21 cellular contexts compared by ENCODE assay signal in the genomic region with DNA sequence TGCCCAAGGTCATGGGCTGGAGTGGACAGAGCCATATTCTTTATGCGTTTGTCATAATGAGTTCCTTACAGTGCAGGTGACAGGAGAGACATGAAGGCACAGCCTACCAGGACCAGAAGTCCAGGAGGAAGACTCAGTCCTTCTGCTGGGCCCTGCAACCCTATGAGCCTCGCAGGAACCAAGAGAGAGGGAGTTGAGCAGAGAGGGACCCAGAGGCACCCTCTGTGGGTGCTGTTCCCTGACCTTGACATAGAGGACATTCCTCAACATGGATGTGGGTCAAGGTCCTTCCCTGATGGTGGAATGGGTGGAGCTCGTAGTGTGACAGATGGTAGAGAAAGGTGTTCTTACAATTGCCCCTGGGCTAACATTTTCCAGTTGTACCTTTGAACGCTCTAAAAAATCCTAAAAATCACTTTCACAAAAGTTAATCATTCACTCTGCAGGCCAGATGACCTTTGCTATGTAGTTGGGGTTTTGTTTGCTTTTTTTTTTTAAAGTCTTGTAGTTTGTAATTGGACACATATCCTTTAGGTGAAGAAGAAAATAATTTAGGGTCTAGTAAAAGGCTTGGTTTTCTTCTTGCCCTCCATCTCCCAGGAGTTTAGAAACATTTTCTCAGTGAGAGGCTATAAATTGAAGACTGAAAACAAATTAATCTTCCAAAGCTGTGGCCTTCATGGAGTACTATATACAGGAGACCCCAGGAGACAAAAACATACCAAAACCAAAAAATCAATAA. TPM values are rescaled to one million over a fixed set of nuclear protein-coding genes. Genes with fewer than 3 reads are reported as not detected.
DNase-seq lines count a peak whose midpoint lies in the region; ATAC-seq and TF ChIP-seq lines count a peak whose summit lies in the region.
"Had no signal": no experiment of that assay in that cellular context is flagged by ENCODE, and none has a peak within 500 bp of the region (broad histone marks: within the 10 kb centered on the region; RNA-seq: fewer than 3 reads in every experiment).

No MANE protein-coding gene starts in this region.

- no peaks in the 10 kb centered on the region for H3K36me3 ChIP-seq in colonic mucosa
- no peaks in the 10 kb centered on the region for H3K36me3 ChIP-seq in right lobe of liver
- H3K36me3 ChIP-seq in transverse colon, result no peaks in the 10 kb centered on the region
- H3K36me3 ChIP-seq: ovary, sigmoid colon had no signal

- no peak overlapping the region for H3K4me3 ChIP-seq in colonic mucosa
- no peak overlapping the region for H3K4me3 ChIP-seq in right lobe of liver
- H3K4me3 ChIP-seq in transverse colon, result no peak overlapping the region

- H3K4me1 ChIP-seq in colonic mucosa (peaks cover 6% of the 10 kb centered on the region), right lobe of liver (peaks cover 0 to 26% (median 11%) of the 10 kb centered on the region in 4 donors), transverse colon (peaks cover 3 to 37% (median 24%) of the 10 kb centered on the region in 4 donors)

- DNase-seq in HuH-7 (ENCODE audit: low spot score) (peak; percentile 73), colonic mucosa (peak; percentile 71), right lobe of liver (peak in 1 of 3 donors; percentile 77), transverse colon (peak; percentile 35), GM20000 (ENCODE audit: low spot score) (no peak), NCI-H1105 (lab: John Stamatoyannopoulos, UW) (no peak)
- DNase-seq: activated CD4-positive, alpha-beta T cell treated with anti-CD3 and anti-CD28 coated beads for 36 hours; activated naive CD8-positive, alpha-beta T cell treated with anti-CD3 and anti-CD28 coated beads, Interleukin-2, amount 10 ng/mL, durations not matched to agents 7 days and 5 days; CD8-positive, alpha-beta T cell; effector memory CD4-positive, alpha-beta T cell; GF-D8; hippocampal formation; mammary epithelial cell; NCI-H1048; NCI-H2029; ovary; Right ventricle myocardium superior; sigmoid colon; stimulated activated CD8-positive, alpha-beta memory T cell treated with anti-CD3 and anti-CD28 coated beads, Interleukin-4, amount 100 ng/mL, for 48 hours had no signal

- TF ChIP-seq POLR2A in right lobe of liver (IDR thresholded peaks at IDR 0.05) (no peak), transverse colon (IDR thresholded peaks at IDR 0.05) (no peak)

- 11% methylated on average over 4 of the region's 4 CpGs for WGBS in right lobe of liver (ENCODE audit: insufficient coverage, low coverage, low lambda C conversion rate, missing lambda C conversion rate)
- 70 to 71% methylated on average over 3 to 4 of the region's 4 CpGs for WGBS in transverse colon (ENCODE audit: low coverage in 1 of 2), 2 donors

- in situ Hi-C loops in transverse colon (cut with MboI; ENCODE audit: low pct_ligation_motif_present in 1 of 4, low pct_unique_long_range_greater_than_20kb in 1 of 4, low sequenced_read_pairs in 3 of 4), result loop anchor here in 2 of 4 donors (10.0 to 25.0 kb wide), 2 partner anchors 209 to 332 kb away; partner anchors contain the start of gene ATP1A1 (in 2 of the 2)

- no peaks in the 10 kb centered on the region for H3K9me3 ChIP-seq in colonic mucosa
- no peaks in the 10 kb centered on the region for H3K9me3 ChIP-seq in right lobe of liver
- no peaks in the 10 kb centered on the region for H3K9me3 ChIP-seq in transverse colon
- H3K9me3 ChIP-seq: ovary had no signal

- peak; percentile 73 to 88 (median 78) for ATAC-seq in right lobe of liver
- no peak for ATAC-seq in HG02763 (IDR thresholded peaks at IDR 0.05; ENCODE audit: unreplicated experiment)

- H3K9ac ChIP-seq in colonic mucosa (ENCODE audit: low read depth in 2 of 2, low read length in 2 of 2), result no peak overlapping the region

- H3K27ac ChIP-seq in colonic mucosa (peak overlapping the region; percentile 65), right lobe of liver (peak overlapping the region; percentile 61 to 86 (median 84)), transverse colon (peak overlapping the region; percentile 76 to 87 (median 82))

- H3K27me3 ChIP-seq in colonic mucosa (no peaks in the 10 kb centered on the region), right lobe of liver (no peaks in the 10 kb centered on the region), transverse colon (no peaks in the 10 kb centered on the region)
- H3K27me3 ChIP-seq: ovary, sigmoid colon had no signal

- TF ChIP-seq CTCF in colonic mucosa (IDR thresholded peaks at IDR 0.05), result no peak
- TF ChIP-seq CTCF in right lobe of liver (IDR thresholded peaks at IDR 0.05), result no peak
- no peak for TF ChIP-seq CTCF in transverse colon (IDR thresholded peaks at IDR 0.05)
- no peak for TF ChIP-seq CTCF in GM20000 (IDR thresholded peaks at IDR 0.05; ENCODE audit: extremely low read depth, missing control alignments)

- intact Hi-C loops in colonic mucosa (cut with DNase I) (no loop called here), right lobe of liver (cut with DNase I) (no loop called here), transverse colon (cut with DNase I; ENCODE audit: low total_unique reads) (loop anchor here (5.0 kb wide), 1 partner anchor 334 kb away; no protein-coding TSS in a partner anchor)

- TF ChIP-seq EP300 in transverse colon (IDR thresholded peaks at IDR 0.05; ENCODE audit: low read depth), result no peak

RNA-seq across cellular contexts. Expression of gene MAB21L3, which starts 41.9 kb away (rescaled TPM):
- total RNA-seq in colonic mucosa (1 to 10 TPM; 3.9 to 4.5 TPM), right lobe of liver (1 to 10 TPM in 3 of 6 experiments, under 1 TPM in 3; 0.09 to 7.2 (median 1.1) TPM), transverse colon (1 to 10 TPM in 3 of 4 donors, under 1 TPM in 1; 0.20 to 9.4 (median 4.8) TPM)
- total RNA-seq: activated CD4-positive, alpha-beta T cell treated with anti-CD3 and anti-CD28 coated beads for 36 hours; activated naive CD8-positive, alpha-beta T cell treated with anti-CD3 and anti-CD28 coated beads, Interleukin-2, amount 10 ng/mL, durations not matched to agents 7 days and 5 days; CD8-positive, alpha-beta T cell; ovary; Right ventricle myocardium superior; T-helper 1 cell treated with Interleukin-12 subunit alpha and Interleukin-12 subunit beta and Interleukin-4 antibody, amounts not matched to agents 30 ng/mL and 1 ng/mL, for 36 hours had no signal

Comparison
In these comparisons a context has a peak if more than half of its experiments do, and no peak if none do; other contexts are left out.
1. DNase-seq: peak in HuH-7 (single experiment), colonic mucosa (single experiment) and transverse colon (single experiment); none in GM20000 (single experiment) and NCI-H1105 (single experiment).
2. Peak in every context shown above with its lines, with median percentiles within 50 percentile points of each other: H3K27ac ChIP-seq.